18 cellular contexts compared by ENCODE assay signal in the genomic region with DNA sequence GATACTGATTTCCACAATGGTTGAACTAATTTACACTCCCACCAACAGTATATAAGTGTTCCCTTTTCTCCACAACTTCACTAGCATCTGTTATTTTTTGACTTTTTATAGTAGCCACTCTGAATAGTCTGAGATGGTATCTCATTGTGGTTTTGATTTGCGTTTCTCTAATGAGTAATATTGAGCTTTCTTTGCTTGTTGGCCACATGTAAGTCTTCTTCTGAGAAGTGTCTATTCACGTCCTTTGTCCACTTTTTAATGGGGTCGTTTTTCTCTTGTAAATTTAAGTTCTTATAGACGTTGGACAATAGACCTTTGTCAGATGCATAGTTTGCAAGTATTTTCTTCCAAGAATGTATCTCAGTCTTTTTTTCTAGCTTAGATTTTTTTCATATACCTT. TPM values are rescaled to one million over a fixed set of nuclear protein-coding genes. Genes with fewer than 3 reads are reported as not detected.
DNase-seq lines count a peak whose midpoint lies in the region; ATAC-seq lines count a peak whose summit lies in the region.
"Had no signal": no experiment of that assay in that cellular context is flagged by ENCODE, and none has a peak within 500 bp of the region (broad histone marks: within the 10 kb centered on the region; RNA-seq: fewer than 3 reads in every experiment).

No MANE protein-coding gene starts in this region.

- DNase-seq in immature natural killer cell, result no peak
- no peak for DNase-seq in cerebellar cortex (ENCODE audit: low spot score)
- DNase-seq in activated T-helper 2 cell treated with anti-CD3 and anti-CD28 coated beads, Interferon-gamma antibody, Interleukin-2, Interleukin-4, amounts not matched to agents 10 μg/mL and 5 μg/mL and 100 μg/mL, durations not matched to agents 14 hours and 24 hours and 36 hours (ENCODE audit: low spot score), result no peak
- DNase-seq in SKM-1 (lab: John Stamatoyannopoulos, UW; ENCODE audit: unreplicated experiment), result no peak
- DNase-seq in cerebellar nuclear complex (lab: John Stamatoyannopoulos, UW), result no peak
- DNase-seq: activated effector memory CD4-positive, alpha-beta T cell treated with Interleukin-2 at 50 U/mL for 16 hours; effector CD8-positive, alpha-beta T cell; foreskin keratinocyte; NCI-H1436; NCI-H69; pancreas had no signal

- peaks cover 2 to 8% (median 3%) of the 10 kb centered on the region in 3 donors for H3K27me3 Mint-ChIP-seq in immature natural killer cell (ENCODE audit: low read depth in 3 of 3)
- no peaks in the 10 kb centered on the region for H3K27me3 Mint-ChIP-seq in activated T-helper 2 cell treated with anti-CD3 and anti-CD28 coated beads, Interferon-gamma antibody, Interleukin-2, Interleukin-4, amounts not matched to agents 10 μg/mL and 5 μg/mL and 100 μg/mL, durations not matched to agents 14 hours and 24 hours and 36 hours (ENCODE audit: low read depth)
- H3K27me3 Mint-ChIP-seq: brain had no signal

- no peaks in the 10 kb centered on the region for H3K9me3 Mint-ChIP-seq in immature natural killer cell
- no peaks in the 10 kb centered on the region for H3K9me3 Mint-ChIP-seq in activated T-helper 2 cell treated with anti-CD3 and anti-CD28 coated beads, Interferon-gamma antibody, Interleukin-2, Interleukin-4, amounts not matched to agents 10 μg/mL and 5 μg/mL and 100 μg/mL, durations not matched to agents 14 hours and 24 hours and 36 hours
- H3K9me3 Mint-ChIP-seq: brain had no signal

- no peak overlapping the region for H3K4me3 Mint-ChIP-seq in immature natural killer cell
- no peak overlapping the region for H3K4me3 Mint-ChIP-seq in activated T-helper 2 cell treated with anti-CD3 and anti-CD28 coated beads, Interferon-gamma antibody, Interleukin-2, Interleukin-4, amounts not matched to agents 10 μg/mL and 5 μg/mL and 100 μg/mL, durations not matched to agents 14 hours and 24 hours and 36 hours (ENCODE audit: low read depth)
- H3K4me3 Mint-ChIP-seq: brain, CD14-positive monocyte, mesothelial cell of epicardium had no signal

- ATAC-seq in GM18520 (IDR thresholded peaks at IDR 0.05; ENCODE audit: unreplicated experiment), result peak; percentile 32
- peak; percentile 42 for ATAC-seq in GM21390 (IDR thresholded peaks at IDR 0.05; ENCODE audit: unreplicated experiment)
- ATAC-seq in HG03159 (IDR thresholded peaks at IDR 0.05; ENCODE audit: unreplicated experiment), result peak; percentile 60
- ATAC-seq: foreskin keratinocyte, K562, pancreas had no signal

- peak overlapping the region; percentile 12 to 81 (median 52) for H3K27ac Mint-ChIP-seq in immature natural killer cell
- no peak overlapping the region for H3K27ac Mint-ChIP-seq in activated T-helper 2 cell treated with anti-CD3 and anti-CD28 coated beads, Interferon-gamma antibody, Interleukin-2, Interleukin-4, amounts not matched to agents 10 μg/mL and 5 μg/mL and 100 μg/mL, durations not matched to agents 14 hours and 24 hours and 36 hours
- H3K27ac Mint-ChIP-seq: brain, CD14-positive monocyte, mesothelial cell of epicardium had no signal

- peaks cover 0 to 4% (median 0%) of the 10 kb centered on the region in 3 donors for H3K36me3 Mint-ChIP-seq in immature natural killer cell
- peaks cover 31% of the 10 kb centered on the region for H3K36me3 Mint-ChIP-seq in activated T-helper 2 cell treated with anti-CD3 and anti-CD28 coated beads, Interferon-gamma antibody, Interleukin-2, Interleukin-4, amounts not matched to agents 10 μg/mL and 5 μg/mL and 100 μg/mL, durations not matched to agents 14 hours and 24 hours and 36 hours (ENCODE audit: low read depth)

- intact Hi-C loops in activated T-helper 2 cell treated with anti-CD3 and anti-CD28 coated beads, Interferon-gamma antibody, Interleukin-2, Interleukin-4, amounts not matched to agents 10 μg/mL and 5 μg/mL and 100 μg/mL, durations not matched to agents 14 hours and 24 hours and 36 hours (cut with micrococcal nuclease), result no loop called here

- H3K4me1 Mint-ChIP-seq in immature natural killer cell, result peaks cover 61 to 83% of the 10 kb centered on the region in 2 donors
- peaks cover 57% of the 10 kb centered on the region for H3K4me1 Mint-ChIP-seq in activated T-helper 2 cell treated with anti-CD3 and anti-CD28 coated beads, Interferon-gamma antibody, Interleukin-2, Interleukin-4, amounts not matched to agents 10 μg/mL and 5 μg/mL and 100 μg/mL, durations not matched to agents 14 hours and 24 hours and 36 hours (ENCODE audit: low read depth)
- H3K4me1 Mint-ChIP-seq: mesothelial cell of epicardium had no signal

RNA-seq across cellular contexts. Expression of gene FBXW7, which starts 10.0 kb away (rescaled TPM):
- polyA plus RNA-seq in immature natural killer cell, result 10 to 100 TPM; 22.3 to 70.1 (median 59.4) TPM
- 37.8 and 47.3 TPM in 2 replicates for total RNA-seq in activated T-helper 2 cell treated with anti-CD3 and anti-CD28 coated beads, Interferon-gamma antibody, Interleukin-2, Interleukin-4, amounts not matched to agents 10 μg/mL and 5 μg/mL and 100 μg/mL, durations not matched to agents 14 hours and 24 hours and 36 hours
